Comparison of ENCODE assay signal across 9 cellular contexts in genomic region chr11:75555079-75555811, GRCh38. TPM values are rescaled to one million over a fixed set of nuclear protein-coding genes. Genes with fewer than 3 reads are reported as not detected.
A peak's percentile ranks its signal among the peaks of the same experiment; 100 is the strongest.
DNase-seq lines count a peak whose midpoint lies in the region; ATAC-seq and TF ChIP-seq lines count a peak whose summit lies in the region.
"Had no signal": no experiment of that assay in that cellular context is flagged by ENCODE, and none has a peak within 500 bp of the region (broad histone marks: within the 10 kb centered on the region; RNA-seq: fewer than 3 reads in every experiment).

No MANE protein-coding gene starts in this region.

- H3K27ac ChIP-seq in heart left ventricle: peak overlapping the region; percentile 57 to 94 (median 83)
- H3K27ac ChIP-seq in esophagus (ENCODE audit: low read depth in 2 of 2, low read length in 1 of 2): peak overlapping the region; percentile 66 to 93
- no peak overlapping the region for H3K27ac ChIP-seq in neuronal stem cell (replicated peaks; ENCODE audit: low read length)
- H3K27ac ChIP-seq in upper lobe of right lung: peak overlapping the region; percentile 81

- peak overlapping the region; percentile 49 for H4K91ac ChIP-seq in neuronal stem cell (ENCODE audit: low read depth, low read length, poor library complexity)

- H3K79me1 ChIP-seq in neuronal stem cell (ENCODE audit: low read depth, low read length): no peaks in the 10 kb centered on the region

- no peak overlapping the region for H3K14ac ChIP-seq in neuronal stem cell (ENCODE audit: low read length)

- peaks cover 13 to 63% (median 52%) of the 10 kb centered on the region in 12 donors for H3K4me1 ChIP-seq in heart left ventricle
- H3K4me1 ChIP-seq in esophagus (ENCODE audit: control insufficient read depth in 2 of 2, insufficient read depth in 2 of 2, low read length in 1 of 2): peaks cover 7 to 10% of the 10 kb centered on the region in 2 donors
- H3K4me1 ChIP-seq in neuronal stem cell (ENCODE audit: control insufficient read depth in 2 of 2, insufficient read depth in 1 of 2, low read depth in 1 of 2, low read length in 2 of 2): peaks cover 22 to 40% of the 10 kb centered on the region in 2 donors
- peaks cover 47% of the 10 kb centered on the region for H3K4me1 ChIP-seq in upper lobe of right lung

- TF ChIP-seq POLR2A in heart left ventricle (IDR thresholded peaks at IDR 0.05): no peak

- peak overlapping the region; percentile 55 for H3K18ac ChIP-seq in neuronal stem cell (ENCODE audit: low read length)

- H3K9me3 ChIP-seq in heart left ventricle (no peaks in the 10 kb centered on the region), esophagus (ENCODE audit: control insufficient read depth in 2 of 2, insufficient read depth in 1 of 2, low read depth in 1 of 2, low read length in 1 of 2) (no peaks in the 10 kb centered on the region), neuronal stem cell (replicated peaks in 1 of 2; ENCODE audit: control insufficient read depth in 2 of 2, insufficient read depth in 1 of 2, low read depth in 1 of 2, low read length in 2 of 2) (no peaks in the 10 kb centered on the region), upper lobe of right lung (no peaks in the 10 kb centered on the region)

- no peak overlapping the region for H3K4me2 ChIP-seq in neuronal stem cell (ENCODE audit: insufficient read depth, low read length, poor library complexity, severe bottlenecking)

- no peak overlapping the region for H3K23ac ChIP-seq in neuronal stem cell (ENCODE audit: low read depth, low read length, poor library complexity)

- peak overlapping the region; percentile 87 for H2AFZ ChIP-seq in neuronal stem cell (ENCODE audit: low read length)

- no peak overlapping the region for H2BK15ac ChIP-seq in neuronal stem cell (ENCODE audit: low read length)

- WGBS in heart left ventricle, 4 donors: 70 to 77% (median 73%) methylated on average over 12 of the region's 12 CpGs
- WGBS in esophagus, 2 donors: 83 to 86% methylated on average over 12 of the region's 12 CpGs
- WGBS in neuronal stem cell (ENCODE audit: extremely low coverage in 2 of 2, insufficient read length in 2 of 2, insufficient replicate concordance in 1 of 2), 2 donors: no CpG with 5 or more reads among the region's 12 CpGs

- H3K4me3 ChIP-seq in heart left ventricle: peak overlapping the region in 8 of 12 donors; percentile 24 to 50 (median 34)
- H3K4me3 ChIP-seq in esophagus (ENCODE audit: low read depth in 1 of 2, low read length in 2 of 2): no peak overlapping the region
- H3K4me3 ChIP-seq in neuronal stem cell (ENCODE audit: low read length in 2 of 2): no peak overlapping the region
- H3K4me3 ChIP-seq in upper lobe of right lung: no peak overlapping the region

- TF ChIP-seq CTCF in heart left ventricle (IDR thresholded peaks at IDR 0.05) (no peak), upper lobe of right lung (IDR thresholded peaks at IDR 0.05) (no peak)

- H2BK120ac ChIP-seq in neuronal stem cell (ENCODE audit: low read depth, low read length): no peak overlapping the region

- ATAC-seq in heart left ventricle (no peak), Right ventricle myocardium superior (ENCODE audit: poor library complexity) (no peak), upper lobe of right lung (no peak), GM18868 (IDR thresholded peaks at IDR 0.05; ENCODE audit: unreplicated experiment) (no peak)

- H2BK5ac ChIP-seq in neuronal stem cell (ENCODE audit: low read length): no peak overlapping the region

- intact Hi-C loops in heart left ventricle (cut with DNase I) (no loop called here), Right ventricle myocardium superior (cut with DNase I) (no loop called here), upper lobe of right lung (cut with DNase I) (no loop called here)

- DNase-seq in heart left ventricle (peak in 3 of 5 donors; percentile 24 to 61 (median 34)), Right ventricle myocardium superior (no peak), neuronal stem cell (ENCODE audit: low spot score) (no peak), upper lobe of right lung (no peak), HuH-7 (ENCODE audit: low spot score) (no peak)
- no peak for DNase-seq in activated T-cell treated with anti-CD3 and anti-CD28 coated beads, Interleukin-2, amount 50 U/mL, for 1 hour
- DNase-seq: NCI-H187 had no signal

- no peak overlapping the region for H2AK5ac ChIP-seq in neuronal stem cell (ENCODE audit: low read depth, low read length)

- peak overlapping the region; percentile 21 for H4K8ac ChIP-seq in neuronal stem cell (ENCODE audit: low read depth, low read length)

- H3K27me3 ChIP-seq in heart left ventricle: no peaks in the 10 kb centered on the region
- no peaks in the 10 kb centered on the region for H3K27me3 ChIP-seq in esophagus (ENCODE audit: control insufficient read depth in 1 of 2, insufficient read depth in 2 of 2, low read length in 2 of 2)
- H3K27me3 ChIP-seq in neuronal stem cell (ENCODE audit: control insufficient read depth in 3 of 3, insufficient read depth in 3 of 3, low read depth in 1 of 3, low read length in 3 of 3): no peaks in the 10 kb centered on the region
- H3K27me3 ChIP-seq in upper lobe of right lung: no peaks in the 10 kb centered on the region

- no peak overlapping the region for H3K9ac ChIP-seq in neuronal stem cell (ENCODE audit: low read depth, low read length, poor library complexity)

- H3K36me3 ChIP-seq in heart left ventricle (no peaks in the 10 kb centered on the region), esophagus (ENCODE audit: control insufficient read depth in 2 of 2, insufficient read depth in 2 of 2, low read length in 1 of 2) (no peaks in the 10 kb centered on the region), neuronal stem cell (replicated peaks in 1 of 2; ENCODE audit: control insufficient read depth in 2 of 2, insufficient read depth in 2 of 2, low read length in 2 of 2) (no peaks in the 10 kb centered on the region), upper lobe of right lung (no peaks in the 10 kb centered on the region)

- H2BK12ac ChIP-seq in neuronal stem cell (ENCODE audit: low read length): peak overlapping the region; percentile 87

- H3K4ac ChIP-seq in neuronal stem cell (ENCODE audit: low read length): no peak overlapping the region

RNA-seq across cellular contexts. Expression of gene SERPINH1, which starts 6.8 kb away (rescaled TPM):
- total RNA-seq in heart left ventricle (100 to 1,000 TPM in 3 of 9 donors, 10 to 100 TPM in 6; 35.7 to 211 (median 71.8) TPM), Right ventricle myocardium superior (54.0 TPM), upper lobe of right lung (152 TPM)
- polyA plus RNA-seq in heart left ventricle (100 to 1,000 TPM in 1 of 2 donors, 10 to 100 TPM in 1; 32.5 to 190 TPM), esophagus (10 to 100 TPM; 20.0 to 27.1 TPM)
- polyA plus RNA-seq in neuronal stem cell (2013, experiment 1 of 2): 246 TPM
- 246 TPM for polyA plus RNA-seq in neuronal stem cell (2013, experiment 2 of 2)

RNA-seq across cellular contexts. Expression of gene GDPD5, which starts 29.5 kb away (rescaled TPM):
- total RNA-seq in heart left ventricle (10 to 100 TPM in 2 of 9 donors, 1 to 10 TPM in 7; 2.0 to 12.5 (median 5.1) TPM), Right ventricle myocardium superior (6.5 TPM), upper lobe of right lung (19.3 TPM)
- polyA plus RNA-seq in heart left ventricle (1 to 10 TPM; 4.0 to 4.8 TPM), esophagus (1 to 10 TPM; 1.9 to 3.0 TPM)
- 10.9 TPM for polyA plus RNA-seq in neuronal stem cell (2013, experiment 1 of 2)
- polyA plus RNA-seq in neuronal stem cell (2013, experiment 2 of 2): 11.1 TPM

Comparison
In these comparisons a context has a peak if more than half of its experiments do, and no peak if none do; other contexts are left out.
1. DNase-seq: peak in heart left ventricle (3 of 5); none in Right ventricle myocardium superior (single experiment), neuronal stem cell (single experiment), upper lobe of right lung (single experiment), activated T-cell treated with anti-CD3 and anti-CD28 coated beads, Interleukin-2, amount 50 U/mL, for 1 hour (single experiment) and HuH-7 (single experiment).
2. H3K4me3 ChIP-seq: peak in heart left ventricle (8 of 12); none in esophagus (0 of 2), neuronal stem cell (0 of 2) and upper lobe of right lung (single experiment).